In the genomic region with DNA sequence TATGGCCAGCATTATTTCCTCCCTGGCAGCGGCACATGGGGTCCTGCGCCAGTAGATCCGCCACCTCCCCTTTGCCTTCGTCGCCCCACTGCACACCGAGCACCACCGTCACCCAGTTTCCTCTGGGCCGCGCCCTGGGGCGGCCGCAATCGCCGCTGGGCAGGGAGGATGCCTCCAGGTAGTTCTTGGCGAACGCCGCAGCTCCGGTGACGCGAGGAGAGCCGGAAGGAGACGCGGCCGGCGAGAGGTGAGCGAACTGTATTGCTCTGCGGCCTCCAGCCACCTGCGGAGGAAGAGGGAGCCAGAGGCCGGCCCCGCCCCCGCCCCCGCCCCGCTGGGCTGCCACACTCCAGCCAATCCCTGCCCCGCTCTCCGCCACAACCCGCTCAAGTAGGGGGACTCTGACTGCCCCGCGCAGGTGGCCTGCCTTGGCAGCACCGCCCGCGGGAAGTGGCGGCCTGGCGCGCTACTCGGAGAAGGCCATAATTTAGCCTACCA, we compare ENCODE assay signal across 8 cellular contexts. TPM values are rescaled to one million over a fixed set of nuclear protein-coding genes. Genes with fewer than 3 reads are reported as not detected.
DNase-seq lines count a peak whose midpoint lies in the region; ATAC-seq and TF ChIP-seq lines count a peak whose summit lies in the region.

No MANE protein-coding gene starts in this region.

- no peaks in the 10 kb centered on the region for H3K9me3 ChIP-seq in CD8-positive, alpha-beta T cell (ENCODE audit: low read length)
- H3K9me3 ChIP-seq in effector memory CD4-positive, alpha-beta T cell (ENCODE audit: control insufficient read depth, low read length), result no peaks in the 10 kb centered on the region
- no peaks in the 10 kb centered on the region for H3K9me3 ChIP-seq in neutrophil
- H3K9me3 ChIP-seq in aorta (ENCODE audit: control insufficient read depth, low read length), result no peaks in the 10 kb centered on the region
- H3K9me3 ChIP-seq in osteoblast (ENCODE audit: low read depth, low read length), result no peaks in the 10 kb centered on the region

- H3K79me2 ChIP-seq in osteoblast (ENCODE audit: insufficient read depth, low read length), result no peaks in the 10 kb centered on the region

- H4K20me1 ChIP-seq in osteoblast (ENCODE audit: insufficient read depth, low read length), result no peaks in the 10 kb centered on the region

- no peaks in the 10 kb centered on the region for H3K27me3 Mint-ChIP-seq in CD8-positive, alpha-beta T cell (ENCODE audit: low read depth)
- H3K27me3 Mint-ChIP-seq in activated CD4-positive, alpha-beta T cell treated with anti-CD3 and anti-CD28 coated beads for 36 hours, result no peaks in the 10 kb centered on the region

- H3K4me3 ChIP-seq in CD8-positive, alpha-beta T cell (ENCODE audit: low read depth, low read length), result peak overlapping the region; percentile 33
- peak overlapping the region; percentile 31 for H3K4me3 ChIP-seq in effector memory CD4-positive, alpha-beta T cell (ENCODE audit: insufficient read depth, low read depth, low read length, poor library complexity, severe bottlenecking)
- H3K4me3 ChIP-seq in neutrophil (ENCODE audit: low read depth in 1 of 2, low read length in 1 of 2) (peak overlapping the region; percentile 29 to 56), aorta (ENCODE audit: low read length in 2 of 2) (no peak overlapping the region), osteoblast (ENCODE audit: insufficient read depth, low read length) (no peak overlapping the region)

- H3K4me1 ChIP-seq in CD8-positive, alpha-beta T cell (ENCODE audit: insufficient read depth, low read length), result peaks cover 17% of the 10 kb centered on the region
- H3K4me1 ChIP-seq in effector memory CD4-positive, alpha-beta T cell (ENCODE audit: control insufficient read depth, insufficient read depth, low read length, poor library complexity, severe bottlenecking), result no peaks in the 10 kb centered on the region
- H3K4me1 ChIP-seq in neutrophil (ENCODE audit: control insufficient read depth in 1 of 2, insufficient read depth in 1 of 2, low read depth in 1 of 2, low read length in 1 of 2), result peaks cover 6 to 7% of the 10 kb centered on the region in 2 experiments
- H3K4me1 ChIP-seq in aorta (ENCODE audit: control insufficient read depth in 1 of 2, insufficient read depth in 2 of 2, low read length in 2 of 2), result no peaks in the 10 kb centered on the region
- no peaks in the 10 kb centered on the region for H3K4me1 ChIP-seq in osteoblast (ENCODE audit: insufficient read depth, low read length)

- H3K27me3 ChIP-seq in CD8-positive, alpha-beta T cell (ENCODE audit: insufficient read depth, low read length), result no peaks in the 10 kb centered on the region
- H3K27me3 ChIP-seq in effector memory CD4-positive, alpha-beta T cell (replicated peaks; ENCODE audit: control insufficient read depth, insufficient read depth, low read length, poor library complexity, severe bottlenecking), result no peaks in the 10 kb centered on the region
- H3K27me3 ChIP-seq in neutrophil (peaks cover 85% of the 10 kb centered on the region), aorta (ENCODE audit: control insufficient read depth in 1 of 2, insufficient read depth in 2 of 2, low read length in 1 of 2) (peaks cover 0 to 2% of the 10 kb centered on the region in 2 donors), osteoblast (ENCODE audit: insufficient read depth, low read length) (peaks cover 28% of the 10 kb centered on the region)

- DNase-seq in CD8-positive, alpha-beta T cell, result peak; percentile 40 to 81 (median 62)
- DNase-seq in HK-2 (ENCODE audit: unreplicated experiment) (peak; percentile 69), aorta (peak; percentile 49 to 77), osteoblast (ENCODE audit: insufficient read length, low spot score, missing footprints) (no peak)
- peak; percentile 62 for DNase-seq in activated CD4-positive, alpha-beta T cell treated with anti-CD3 and anti-CD28 coated beads for 36 hours
- peak; percentile 55 to 64 (median 62) for DNase-seq in effector memory CD4-positive, alpha-beta T cell

- H3K4me1 Mint-ChIP-seq in CD8-positive, alpha-beta T cell (ENCODE audit: low read depth), result peaks cover 22% of the 10 kb centered on the region
- H3K4me1 Mint-ChIP-seq in activated CD4-positive, alpha-beta T cell treated with anti-CD3 and anti-CD28 coated beads for 36 hours, result peaks cover 13% of the 10 kb centered on the region

- WGBS in aorta, 2 donors, result 9 to 10% methylated on average over 42 to 44 of the region's 44 CpGs

- peak overlapping the region; percentile 42 for H3K27ac ChIP-seq in CD8-positive, alpha-beta T cell (ENCODE audit: low read depth, low read length)
- H3K27ac ChIP-seq in effector memory CD4-positive, alpha-beta T cell (ENCODE audit: insufficient read depth, low read length, poor library complexity, severe bottlenecking), result peak overlapping the region; percentile 14
- no peak overlapping the region for H3K27ac ChIP-seq in neutrophil
- H3K27ac ChIP-seq in aorta (ENCODE audit: low read depth in 1 of 2, low read length in 2 of 2), result no peak overlapping the region
- no peak overlapping the region for H3K27ac ChIP-seq in osteoblast (ENCODE audit: low read depth, low read length)

- peaks cover 22% of the 10 kb centered on the region for H3K9me3 Mint-ChIP-seq in CD8-positive, alpha-beta T cell
- peaks cover 9% of the 10 kb centered on the region for H3K9me3 Mint-ChIP-seq in activated CD4-positive, alpha-beta T cell treated with anti-CD3 and anti-CD28 coated beads for 36 hours (ENCODE audit: low read depth)

- H3K4me3 Mint-ChIP-seq in CD8-positive, alpha-beta T cell, result peak overlapping the region; percentile 77
- peak overlapping the region; percentile 39 for H3K4me3 Mint-ChIP-seq in activated CD4-positive, alpha-beta T cell treated with anti-CD3 and anti-CD28 coated beads for 36 hours

- no peak for TF ChIP-seq CTCF in CD8-positive, alpha-beta T cell (IDR thresholded peaks at IDR 0.05)
- TF ChIP-seq CTCF in neutrophil (IDR thresholded peaks at IDR 0.05) (no peak), osteoblast (IDR thresholded peaks at IDR 0.05; ENCODE audit: extremely low read depth, low read depth, low read length) (no peak)

- peak; percentile 92 for ATAC-seq in CD8-positive, alpha-beta T cell
- ATAC-seq in GM19455 (IDR thresholded peaks at IDR 0.05; ENCODE audit: unreplicated experiment) (peak; percentile 79), aorta (ENCODE audit: low FRiP score) (peak; percentile 29)
- peak; percentile 82 for ATAC-seq in activated CD4-positive, alpha-beta T cell treated with anti-CD3 and anti-CD28 coated beads for 36 hours

- H2AFZ ChIP-seq in osteoblast (ENCODE audit: low read length), result no peak overlapping the region

- peak overlapping the region; percentile 93 for H3K27ac Mint-ChIP-seq in CD8-positive, alpha-beta T cell
- peak overlapping the region; percentile 68 for H3K27ac Mint-ChIP-seq in activated CD4-positive, alpha-beta T cell treated with anti-CD3 and anti-CD28 coated beads for 36 hours

- POLR2A ChIA-PET in CD8-positive, alpha-beta T cell (lab: Charles Lee), result interaction anchor here (3.1 kb wide), 1 partner anchor 12 kb away, joined by 8 read pairs; a partner anchor contains a TSS
- POLR2A ChIA-PET in activated CD4-positive, alpha-beta T cell treated with anti-CD3 and anti-CD28 coated beads for 36 hours (lab: Charles Lee), result no interaction called here

- intact Hi-C loops in CD8-positive, alpha-beta T cell (cut with DNase I, micrococcal nuclease), result loop anchor here (1.0 to 2.0 kb wide), 3 partner anchors 27 to 72 kb away; a partner anchor contains a TSS
- intact Hi-C loops in activated CD4-positive, alpha-beta T cell treated with anti-CD3 and anti-CD28 coated beads for 36 hours (cut with DNase I, micrococcal nuclease), result no loop called here
- intact Hi-C loops in aorta (cut with DNase I), result no loop called here

- no peaks in the 10 kb centered on the region for H3K36me3 ChIP-seq in CD8-positive, alpha-beta T cell (ENCODE audit: insufficient read depth, low read length)
- H3K36me3 ChIP-seq in effector memory CD4-positive, alpha-beta T cell (ENCODE audit: control insufficient read depth, insufficient read depth, low read length), result no peaks in the 10 kb centered on the region
- H3K36me3 ChIP-seq in neutrophil (no peaks in the 10 kb centered on the region), aorta (ENCODE audit: control insufficient read depth in 1 of 2, insufficient read depth in 2 of 2, low read length in 1 of 2) (no peaks in the 10 kb centered on the region), osteoblast (ENCODE audit: insufficient read depth, low read length) (no peaks in the 10 kb centered on the region)

- CTCF ChIA-PET in CD8-positive, alpha-beta T cell (lab: Charles Lee), result no interaction called here
- CTCF ChIA-PET in activated CD4-positive, alpha-beta T cell treated with anti-CD3 and anti-CD28 coated beads for 36 hours (lab: Charles Lee), result no interaction called here

- H3K4me2 ChIP-seq in osteoblast (ENCODE audit: insufficient read depth, low read length), result no peak overlapping the region

- peaks cover 13% of the 10 kb centered on the region for H3K36me3 Mint-ChIP-seq in CD8-positive, alpha-beta T cell
- peaks cover 14% of the 10 kb centered on the region for H3K36me3 Mint-ChIP-seq in activated CD4-positive, alpha-beta T cell treated with anti-CD3 and anti-CD28 coated beads for 36 hours (ENCODE audit: low read depth)

RNA-seq across cellular contexts. Expression of a gene that starts 11.8 kb away (rescaled TPM):
- total RNA-seq in CD8-positive, alpha-beta T cell, result 10 to 100 TPM; 16.1 to 17.3 TPM
- 10 to 100 TPM; 18.6 to 22.5 TPM for total RNA-seq in activated CD4-positive, alpha-beta T cell treated with anti-CD3 and anti-CD28 coated beads for 36 hours
- total RNA-seq in aorta (10 to 100 TPM; 15.0 to 31.0 TPM), osteoblast (2.1 and 2.5 TPM in 2 replicates)
- polyA plus RNA-seq in aorta, result 1 to 10 TPM; 1.5 to 5.0 TPM

RNA-seq across cellular contexts. Expression of a gene that starts 28.1 kb away (rescaled TPM):
- 1 to 10 TPM; 2.4 TPM for total RNA-seq in CD8-positive, alpha-beta T cell
- 1 to 10 TPM; 5.4 TPM for total RNA-seq in activated CD4-positive, alpha-beta T cell treated with anti-CD3 and anti-CD28 coated beads for 36 hours
- 10 to 100 TPM; 19.5 to 20.8 TPM for total RNA-seq in aorta
- 1 to 10 TPM; 3.1 to 8.7 TPM for polyA plus RNA-seq in aorta
- 19.9 and 25.6 TPM in 2 replicates for total RNA-seq in osteoblast

Comparison
In these comparisons a context has a peak if more than half of its experiments do, and no peak if none do; other contexts are left out.
1. ATAC-seq: peak in every context shown above with its lines; median percentile 92 in CD8-positive, alpha-beta T cell; 82 in activated CD4-positive, alpha-beta T cell treated with anti-CD3 and anti-CD28 coated beads for 36 hours; 79 in GM19455; 29 in aorta.
2. H3K27ac ChIP-seq: peak in CD8-positive, alpha-beta T cell (single experiment) and effector memory CD4-positive, alpha-beta T cell (single experiment); none in neutrophil (single experiment), aorta (0 of 2) and osteoblast (single experiment).
3. H3K4me3 ChIP-seq: peak in CD8-positive, alpha-beta T cell (single experiment), effector memory CD4-positive, alpha-beta T cell (single experiment) and neutrophil (2 of 2); none in aorta (0 of 2) and osteoblast (single experiment).
4. intact Hi-C loops: an anchor here in CD8-positive, alpha-beta T cell (1.0 to 2.0 kb wide); none called in activated CD4-positive, alpha-beta T cell treated with anti-CD3 and anti-CD28 coated beads for 36 hours and aorta.